In genomic region chr18:5717241-5717640, GRCh38 we compare ENCODE assay signal across 14 cellular contexts.
DNase-seq lines count a peak whose midpoint lies in the region; ATAC-seq and TF ChIP-seq lines count a peak whose summit lies in the region.
"Had no signal": no experiment of that assay in that cellular context is flagged by ENCODE, and none has a peak within 500 bp of the region (broad histone marks: within the 10 kb centered on the region; RNA-seq: fewer than 3 reads in every experiment).

No MANE protein-coding gene starts in this region.

- TF ChIP-seq CTCF in mesothelial cell of epicardium (IDR thresholded peaks at IDR 0.05; ENCODE audit: unreplicated experiment) (no peak), MCF 10A (IDR thresholded peaks at IDR 0.05; ENCODE audit: unreplicated experiment) (no peak)

- no peak for TF ChIP-seq POLR2A in erythroblast (IDR thresholded peaks at IDR 0.05; ENCODE audit: low read length)

- H3K4me3 Mint-ChIP-seq in activated T-cell treated with anti-CD3 and anti-CD28 coated beads, Interleukin-2, amount 50 U/mL, for 72 hours: no peak overlapping the region
- no peak overlapping the region for H3K4me3 Mint-ChIP-seq in mesothelial cell of epicardium
- H3K4me3 Mint-ChIP-seq in MCF 10A (ENCODE audit: unreplicated experiment): no peak overlapping the region
- H3K4me3 Mint-ChIP-seq: CD4-positive, alpha-beta T cell; IgD-negative memory B cell had no signal

- no TSS peak for BruUV-seq in MCF 10A (replicated peaks; lab: Mats Ljungman, UMichigan)

- peaks cover 10% of the 10 kb centered on the region for H3K27me3 Mint-ChIP-seq in activated T-cell treated with anti-CD3 and anti-CD28 coated beads, Interleukin-2, amount 50 U/mL, for 72 hours (ENCODE audit: low read depth)
- H3K27me3 Mint-ChIP-seq in mesothelial cell of epicardium (ENCODE audit: low read depth) (peaks cover 6% of the 10 kb centered on the region), MCF 10A (ENCODE audit: insufficient read depth, unreplicated experiment) (peaks cover 38% of the 10 kb centered on the region)

- CTCF ChIA-PET in MCF 10A (lab: Yijun Ruan, JAX): no interaction called here

- H3K36me3 Mint-ChIP-seq in activated T-cell treated with anti-CD3 and anti-CD28 coated beads, Interleukin-2, amount 50 U/mL, for 72 hours (ENCODE audit: insufficient read depth in 2 of 2): no peaks in the 10 kb centered on the region
- H3K36me3 Mint-ChIP-seq in mesothelial cell of epicardium (no peaks in the 10 kb centered on the region), MCF 10A (ENCODE audit: insufficient read depth, unreplicated experiment) (no peaks in the 10 kb centered on the region)
- H3K36me3 Mint-ChIP-seq: IgD-negative memory B cell had no signal

- no peaks in the 10 kb centered on the region for H3K4me1 Mint-ChIP-seq in activated T-cell treated with anti-CD3 and anti-CD28 coated beads, Interleukin-2, amount 50 U/mL, for 72 hours (ENCODE audit: low read depth)
- no peaks in the 10 kb centered on the region for H3K4me1 Mint-ChIP-seq in mesothelial cell of epicardium
- H3K4me1 Mint-ChIP-seq in MCF 10A (ENCODE audit: insufficient read depth, unreplicated experiment): no peaks in the 10 kb centered on the region

- no peak for DNase-seq in activated T-cell treated with anti-CD3 and anti-CD28 coated beads, Interleukin-2, amount 50 U/mL, for 72 hours
- no peak for DNase-seq in activated T-cell treated with anti-CD3 and anti-CD28 coated beads, Interleukin-2, amount 50 U/mL, for 1 hour
- DNase-seq in NCI-H2171 treated with DMSO at 0.1 percent for 48 hours (lab: John Stamatoyannopoulos, UW) (peak; percentile 78), cerebellar nuclear complex (lab: John Stamatoyannopoulos, UW) (peak; percentile 55 to 69), erythroblast (lab: John Stamatoyannopoulos, UW) (no peak), mesothelial cell of epicardium (ENCODE audit: low spot score in 2 of 2, unreplicated experiment in 2 of 2) (no peak), MCF 10A (ENCODE audit: unreplicated experiment) (no peak)
- DNase-seq: AML-193; CD4-positive, alpha-beta T cell; GF-D8; KBM-7 had no signal

- peak overlapping the region; percentile 19 for H3K27ac Mint-ChIP-seq in activated T-cell treated with anti-CD3 and anti-CD28 coated beads, Interleukin-2, amount 50 U/mL, for 72 hours
- H3K27ac Mint-ChIP-seq in mesothelial cell of epicardium (no peak overlapping the region), MCF 10A (ENCODE audit: low read depth, unreplicated experiment) (no peak overlapping the region)
- H3K27ac Mint-ChIP-seq: CD4-positive, alpha-beta T cell; IgD-negative memory B cell had no signal

- intact Hi-C loops in MCF 10A (cut with micrococcal nuclease): no loop called here

- H3K9me3 Mint-ChIP-seq in activated T-cell treated with anti-CD3 and anti-CD28 coated beads, Interleukin-2, amount 50 U/mL, for 72 hours: peaks cover 0 to 3% of the 10 kb centered on the region in 2 donors
- H3K9me3 Mint-ChIP-seq in mesothelial cell of epicardium (no peaks in the 10 kb centered on the region), MCF 10A (ENCODE audit: unreplicated experiment) (no peaks in the 10 kb centered on the region)
- H3K9me3 Mint-ChIP-seq: CD4-positive, alpha-beta T cell; IgD-negative memory B cell had no signal

- POLR2A ChIA-PET in MCF 10A (lab: Yijun Ruan, JAX): no interaction called here

- ATAC-seq in activated T-cell treated with anti-CD3 and anti-CD28 coated beads, Interleukin-2, amount 50 U/mL, for 72 hours (replicated peaks in 1 of 2): no peak
- ATAC-seq: A549, HepG2 had no signal

Comparison
In these comparisons a context has a peak if more than half of its experiments do, and no peak if none do; other contexts are left out.
1. DNase-seq: peak in NCI-H2171 treated with DMSO at 0.1 percent for 48 hours (single experiment) and cerebellar nuclear complex (2 of 2); none in activated T-cell treated with anti-CD3 and anti-CD28 coated beads, Interleukin-2, amount 50 U/mL, for 72 hours (0 of 2), activated T-cell treated with anti-CD3 and anti-CD28 coated beads, Interleukin-2, amount 50 U/mL, for 1 hour (single experiment), erythroblast (0 of 2), mesothelial cell of epicardium (0 of 2) and MCF 10A (single experiment).